Comparison of ENCODE assay signal across 20 cellular contexts in the genomic region with DNA sequence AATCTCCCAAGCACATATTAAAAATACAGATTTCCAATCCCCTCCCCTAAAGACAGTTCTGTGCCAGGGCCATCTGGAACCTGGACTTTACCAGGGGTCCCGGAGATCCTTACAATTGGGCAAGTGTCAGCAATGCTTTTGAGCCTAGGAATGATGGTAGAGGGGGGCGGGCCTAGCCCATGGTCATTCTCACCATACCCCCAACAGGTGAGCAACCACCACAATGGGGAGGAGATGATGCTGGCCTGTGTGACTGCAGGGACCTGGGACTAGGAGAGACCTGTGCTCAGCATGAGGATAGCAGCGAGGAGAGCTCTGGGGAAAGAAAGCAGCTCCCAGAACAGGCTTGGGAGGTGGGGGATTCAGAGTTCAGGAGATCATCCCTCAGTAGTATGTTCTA. TPM values are rescaled to one million over a fixed set of nuclear protein-coding genes. Genes with fewer than 3 reads are reported as not detected.
A peak's percentile ranks its signal among the peaks of the same experiment; 100 is the strongest.
DNase-seq lines count a peak whose midpoint lies in the region; ATAC-seq and TF ChIP-seq lines count a peak whose summit lies in the region.
"Had no signal": no experiment of that assay in that cellular context is flagged by ENCODE, and none has a peak within 500 bp of the region (broad histone marks: within the 10 kb centered on the region; RNA-seq: fewer than 3 reads in every experiment).

No MANE protein-coding gene starts in this region.

- no peak for TF ChIP-seq CTCF in AG04450 (IDR thresholded peaks at IDR 0.05; ENCODE audit: low read depth, low read length)
- TF ChIP-seq CTCF in Panc1 (IDR thresholded peaks at IDR 0.05), result no peak
- no peak for TF ChIP-seq CTCF in thoracic aorta (IDR thresholded peaks at IDR 0.05)
- TF ChIP-seq CTCF in omental fat pad (IDR thresholded peaks at IDR 0.05), result no peak

- BruUV-seq in Panc1 (replicated peaks; lab: Mats Ljungman, UMichigan), result no TSS peak

- DNase-seq in AG04450 (ENCODE audit: low read depth, low spot score) (no peak), Panc1 (ENCODE audit: low read depth, low spot score) (no peak), thoracic aorta (ENCODE audit: low spot score) (no peak), omental fat pad (ENCODE audit: low spot score) (no peak)
- DNase-seq in stimulated activated naive CD4-positive, alpha-beta T cell (lab: John Stamatoyannopoulos, UW), result no peak
- DNase-seq in activated naive CD4-positive, alpha-beta T cell treated with anti-CD3 and anti-CD28 coated beads, Interleukin-2, amount 10 ng/mL, durations not matched to agents 7 days and 5 days, result no peak
- DNase-seq: activated gamma-delta T cell; cortex of kidney; NCI-H1048; NCI-H2029 treated with DMSO at 0.1 percent for 48 hours; NCI-H226; NCI-H82; SK-N-SH; stimulated activated naive CD8-positive, alpha-beta T cell treated with anti-CD3 and anti-CD28 coated beads, Interleukin-15, Interleukin-2, amounts not matched to agents 100 U/mL and 50 U/mL, for 24 hours; T-helper 2 cell had no signal

- no peaks in the 10 kb centered on the region for H3K9me3 Mint-ChIP-seq in activated naive CD4-positive, alpha-beta T cell treated with anti-CD3 and anti-CD28 coated beads, Interleukin-2, amount 10 ng/mL, durations not matched to agents 7 days and 5 days

- intact Hi-C loops in Panc1 (cut with micrococcal nuclease; ENCODE audit: unreplicated experiment), result no loop called here

- H3K27ac ChIP-seq in AG04450 (ENCODE audit: low read depth, low read length) (peak overlapping the region; percentile 47), Panc1 (ENCODE audit: low read length) (0 out of 2 replicates have a peak overlapping the region, but pooled peaks have one; percentile 29), muscle layer of colon (ENCODE audit: low read depth, low read length) (peak overlapping the region; percentile 38), thoracic aorta (peak overlapping the region; percentile 92 to 96)
- H3K27ac ChIP-seq: adrenal gland, RWPE1 had no signal

- H3K4me3 Mint-ChIP-seq in activated naive CD4-positive, alpha-beta T cell treated with anti-CD3 and anti-CD28 coated beads, Interleukin-2, amount 10 ng/mL, durations not matched to agents 7 days and 5 days, result no peak overlapping the region

- H3K4me3 ChIP-seq in AG04450 (ENCODE audit: low read depth, low read length) (no peak overlapping the region), Panc1 (ENCODE audit: low read depth in 2 of 2, low read length in 2 of 2) (no peak overlapping the region), muscle layer of colon (ENCODE audit: low read depth in 1 of 2, low read length in 2 of 2) (peak overlapping the region in 1 of 2 donors; percentile 16), thoracic aorta (no peak overlapping the region)
- H3K4me3 ChIP-seq: adrenal gland, breast epithelium had no signal

- POLR2A ChIA-PET in AG04450 (lab: Yijun Ruan, JAX), result no interaction called here
- POLR2A ChIA-PET in Panc1 (lab: Charles Lee), result interaction anchor here (0.8 kb wide), 1 partner anchor 29 kb away, joined by 3 read pairs; no protein-coding TSS in a partner anchor

- no peak overlapping the region for H3K9ac ChIP-seq in muscle layer of colon (ENCODE audit: low read length)

- no peaks in the 10 kb centered on the region for H3K36me3 ChIP-seq in Panc1 (ENCODE audit: control insufficient read depth, insufficient read depth, low read length)
- no peaks in the 10 kb centered on the region for H3K36me3 ChIP-seq in muscle layer of colon (ENCODE audit: insufficient read depth, low read length)
- H3K36me3 ChIP-seq in thoracic aorta, result no peaks in the 10 kb centered on the region
- H3K36me3 ChIP-seq: adrenal gland, breast epithelium had no signal

- ATAC-seq in Panc1 (no peak), thoracic aorta (ENCODE audit: insufficient number of reproducible peaks, low FRiP score, low read depth) (no peak), omental fat pad (ENCODE audit: low FRiP score) (no peak), HG02678 (IDR thresholded peaks at IDR 0.05; ENCODE audit: unreplicated experiment) (no peak)
- ATAC-seq: stimulated activated naive CD8-positive, alpha-beta T cell treated with anti-CD3 and anti-CD28 coated beads, Interleukin-15, Interleukin-2, amounts not matched to agents 100 U/mL and 50 U/mL, for 24 hours had no signal

- H3K36me3 Mint-ChIP-seq in activated naive CD4-positive, alpha-beta T cell treated with anti-CD3 and anti-CD28 coated beads, Interleukin-2, amount 10 ng/mL, durations not matched to agents 7 days and 5 days, result no peaks in the 10 kb centered on the region

- no peak overlapping the region for H3K27ac Mint-ChIP-seq in activated naive CD4-positive, alpha-beta T cell treated with anti-CD3 and anti-CD28 coated beads, Interleukin-2, amount 10 ng/mL, durations not matched to agents 7 days and 5 days

- peaks cover 26% of the 10 kb centered on the region for H3K27me3 Mint-ChIP-seq in activated naive CD4-positive, alpha-beta T cell treated with anti-CD3 and anti-CD28 coated beads, Interleukin-2, amount 10 ng/mL, durations not matched to agents 7 days and 5 days

- H3K4me1 ChIP-seq in Panc1 (ENCODE audit: control insufficient read depth, insufficient read depth, low read length), result peaks cover 9% of the 10 kb centered on the region; the same call in 1 of the 2 replicates
- H3K4me1 ChIP-seq in muscle layer of colon (ENCODE audit: insufficient read depth, low read length), result peaks cover 42% of the 10 kb centered on the region
- peaks cover 24 to 57% of the 10 kb centered on the region in 2 donors for H3K4me1 ChIP-seq in thoracic aorta (ENCODE audit: control insufficient read depth in 1 of 2, low read depth in 2 of 2)

- H3K9me3 ChIP-seq in AG04450 (ENCODE audit: control insufficient read depth, insufficient read depth, low read length) (no peaks in the 10 kb centered on the region), Panc1 (ENCODE audit: control insufficient read depth, insufficient read depth, low read depth, low read length) (no peaks in the 10 kb centered on the region), muscle layer of colon (ENCODE audit: low read length) (no peaks in the 10 kb centered on the region), thoracic aorta (no peaks in the 10 kb centered on the region)
- H3K9me3 ChIP-seq: adrenal gland, breast epithelium, SK-N-SH had no signal

- no peaks in the 10 kb centered on the region for H3K4me1 Mint-ChIP-seq in activated naive CD4-positive, alpha-beta T cell treated with anti-CD3 and anti-CD28 coated beads, Interleukin-2, amount 10 ng/mL, durations not matched to agents 7 days and 5 days

- H3K27me3 ChIP-seq in AG04450 (ENCODE audit: control insufficient read depth, insufficient read depth, low read length) (no peaks in the 10 kb centered on the region), Panc1 (ENCODE audit: control insufficient read depth, insufficient read depth, low read length) (no peaks in the 10 kb centered on the region), muscle layer of colon (ENCODE audit: control insufficient read depth in 1 of 2, insufficient read depth in 2 of 2, low read length in 2 of 2) (no peaks in the 10 kb centered on the region), thoracic aorta (replicated peaks; ENCODE audit: insufficient read depth) (no peaks in the 10 kb centered on the region)
- H3K27me3 ChIP-seq: adrenal gland, breast epithelium had no signal

- in situ Hi-C loops in Panc1 (cut with HindIII; ENCODE audit: low pct_unique_long_range_greater_than_20kb, low sequenced_read_pairs), result no loop called here

- CTCF ChIA-PET in AG04450 (lab: Charles Lee), result interaction anchor here (1.2 to 1.5 kb wide), 3 partner anchors 11 to 178 kb away, joined by 3 to 8 read pairs (median 4); a partner anchor contains a TSS
- CTCF ChIA-PET in Panc1 (lab: Charles Lee), result no interaction called here
- CTCF ChIA-PET in activated naive CD4-positive, alpha-beta T cell treated with anti-CD3 and anti-CD28 coated beads, Interleukin-2, amount 10 ng/mL, durations not matched to agents 7 days and 5 days (lab: Charles Lee), result no interaction called here

RNA-seq across cellular contexts. Expression of a gene that starts 13.9 kb away (rescaled TPM):
- polyA plus RNA-seq in AG04450 (2011; rRNA removed), result 24.6 and 30.0 TPM in 2 replicates
- polyA minus RNA-seq in AG04450 (2011; rRNA and poly(A)+ RNA removed), result 25.1 and 29.1 TPM in 2 replicates
- total RNA-seq in Panc1 (2021; ENCODE audit: unreplicated experiment), result 107 TPM
- polyA plus RNA-seq in Panc1 (2012; ENCODE audit: insufficient read length), result 57.3 TPM
- total RNA-seq in thoracic aorta, result 100 to 1,000 TPM in 1 of 2 donors, 10 to 100 TPM in 1; 58.1 to 102 TPM
- total RNA-seq in omental fat pad, result 10 to 100 TPM; 16.8 to 57.4 (median 22.8) TPM

Comparison
In these comparisons a context has a peak if more than half of its experiments do, and no peak if none do; other contexts are left out.
1. H3K27ac ChIP-seq: peak in every context shown above with its lines; median percentile 94 in thoracic aorta; 47 in AG04450; 38 in muscle layer of colon; 29 in Panc1.